19 cellular contexts compared by ENCODE assay signal in genomic region chr2:146450131-146450530, GRCh38.
DNase-seq lines count a peak whose midpoint lies in the region; ATAC-seq, FAIRE-seq and TF ChIP-seq lines count a peak whose summit lies in the region.
"Had no signal": no experiment of that assay in that cellular context is flagged by ENCODE, and none has a peak within 500 bp of the region (broad histone marks: within the 10 kb centered on the region; RNA-seq: fewer than 3 reads in every experiment).

No MANE protein-coding gene starts in this region.

- H3K27ac ChIP-seq in RWPE2 (ENCODE audit: poor library complexity, severe bottlenecking) (no peak overlapping the region), H1 (ENCODE audit: low read depth, low read length) (no peak overlapping the region)
- H3K27ac ChIP-seq: BLaER1, C4-2B had no signal

- peak; percentile 18 for DNase-seq in HT-29 (ENCODE audit: low spot score)
- no peak for DNase-seq in RWPE2 (ENCODE audit: low spot score)
- DNase-seq in H1 (ENCODE audit: low read depth in 1 of 2, low spot score in 2 of 2): no peak
- no peak for DNase-seq in activated T-cell treated with anti-CD3 and anti-CD28 coated beads, Interleukin-2, amount 50 U/mL, for 48 hours
- DNase-seq in mucosa of gallbladder (ENCODE audit: low spot score): no peak
- DNase-seq: Caco-2; CD4-positive, CD25-positive, alpha-beta regulatory T cell; CD8-positive, alpha-beta T cell; DMS153; EL; GDM1; GOT3; H7; HCEC 1CT had no signal

- TF ChIP-seq EP300 in H1 (IDR thresholded peaks at IDR 0.05; ENCODE audit: borderline replicate concordance in 1 of 2, low read depth in 2 of 2, low read length in 2 of 2): no peak

- H2BK5ac ChIP-seq in H1 (ENCODE audit: low read depth, low read length): no peak overlapping the region

- no peak overlapping the region for H2BK12ac ChIP-seq in H1 (ENCODE audit: low read depth, low read length)

- no peaks in the 10 kb centered on the region for H4K20me1 ChIP-seq in H1 (replicated peaks in 1 of 2; ENCODE audit: control insufficient read depth in 1 of 2, insufficient read depth in 2 of 2, low read length in 2 of 2)
- H4K20me1 ChIP-seq: BLaER1 had no signal

- POLR2A ChIA-PET in H1 (lab: Charles Lee; ENCODE audit: partially characterized antibody): no interaction called here

- no peak overlapping the region for H3K4me2 ChIP-seq in H1 (ENCODE audit: insufficient read depth in 1 of 2, low read depth in 2 of 2, low read length in 2 of 2)
- H3K4me2 ChIP-seq: BLaER1 had no signal

- WGBS in H1 (ENCODE audit: extremely low coverage in 1 of 2, insufficient coverage in 1 of 2, insufficient read length in 1 of 2, insufficient replicate concordance in 2 of 2, low coverage in 1 of 2, low lambda C conversion rate in 2 of 2, missing lambda C conversion rate in 1 of 2), 2 experiments: 90% methylated on average over 2 of the region's 2 CpGs; no CpG with 5 or more reads in 1 of the 2 experiments

- peak; percentile 44; the same call in 2 of the 3 replicates for ATAC-seq in RWPE2 (ENCODE audit: low read depth)
- no peak for ATAC-seq in GM18498 (IDR thresholded peaks at IDR 0.05; ENCODE audit: unreplicated experiment)
- ATAC-seq: CD8-positive, alpha-beta T cell; GM12878 had no signal

- peaks cover 8% of the 10 kb centered on the region for H3K4me1 ChIP-seq in RWPE2 (ENCODE audit: insufficient read depth, poor library complexity, severe bottlenecking)
- no peaks in the 10 kb centered on the region for H3K4me1 ChIP-seq in H1 (replicated peaks in 1 of 4; ENCODE audit: control insufficient read depth in 3 of 4, insufficient read depth in 4 of 4, low read length in 3 of 4)
- H3K4me1 ChIP-seq: BLaER1, Caco-2 had no signal

- no peak overlapping the region for H3K18ac ChIP-seq in H1 (ENCODE audit: extremely low read depth, low read length)

- no peaks in the 10 kb centered on the region for H3K79me2 ChIP-seq in H1 (ENCODE audit: control insufficient read depth in 1 of 2, insufficient read depth in 2 of 2, low read length in 2 of 2)

- no peak overlapping the region for H4K5ac ChIP-seq in H1 (ENCODE audit: insufficient read length, low read depth, low read length)

- no peak overlapping the region for H3K4ac ChIP-seq in H1 (replicated peaks; ENCODE audit: insufficient read length, low read depth, low read length)

- no peak for TF ChIP-seq POLR2A in H1 (IDR thresholded peaks at IDR 0.05; ENCODE audit: control extremely low read depth in 1 of 2, low read depth in 2 of 2, low read length in 2 of 2)

- no peak overlapping the region for H2BK20ac ChIP-seq in H1 (ENCODE audit: low read length)

- H2BK120ac ChIP-seq in H1 (replicated peaks; ENCODE audit: low read depth, low read length): no peak overlapping the region

- no peaks in the 10 kb centered on the region for H3K36me3 ChIP-seq in RWPE2 (ENCODE audit: low read depth)
- no peaks in the 10 kb centered on the region for H3K36me3 ChIP-seq in H1 (ENCODE audit: control insufficient read depth in 2 of 4, insufficient read depth in 4 of 4, low read length in 3 of 4)
- H3K36me3 ChIP-seq: BLaER1 had no signal

- TF ChIP-seq CTCF in RWPE2 (IDR thresholded peaks at IDR 0.05; ENCODE audit: poor library complexity, severe bottlenecking) (no peak), H1 (IDR thresholded peaks at IDR 0.05; ENCODE audit: control extremely low read depth in 1 of 3, insufficient read depth in 1 of 3, low read depth in 1 of 3, low read length in 3 of 3) (no peak)

- H2BK15ac ChIP-seq in H1 (ENCODE audit: low read length): no peak overlapping the region

- H3K79me1 ChIP-seq in H1 (ENCODE audit: low read depth, low read length): no peaks in the 10 kb centered on the region

- no peak overlapping the region for H3K9ac ChIP-seq in H1 (replicated peaks in 1 of 4; ENCODE audit: extremely low read depth in 1 of 4, low read depth in 3 of 4, low read length in 3 of 4)
- H3K9ac ChIP-seq: BLaER1 had no signal

- no peak overlapping the region for H3K14ac ChIP-seq in H1 (ENCODE audit: insufficient read length)

- H2AK5ac ChIP-seq in H1 (ENCODE audit: low read depth, low read length): no peak overlapping the region

- H3K4me3 ChIP-seq in RWPE2 (ENCODE audit: severe bottlenecking): no peak overlapping the region
- no peak overlapping the region for H3K4me3 ChIP-seq in H1 (ENCODE audit: extremely low read depth in 1 of 4, insufficient read depth in 2 of 4, low read depth in 3 of 4, low read length in 4 of 4)
- H3K4me3 ChIP-seq: BLaER1, GM12878 had no signal

- H3K23ac ChIP-seq in H1 (ENCODE audit: insufficient read length): no peak overlapping the region

- no peak overlapping the region for H4K91ac ChIP-seq in H1 (replicated peaks; ENCODE audit: insufficient read length, low read length)

- 0 out of 2 replicates have a peak overlapping the region, but pooled peaks have one; percentile 31 for H2AFZ ChIP-seq in H1 (ENCODE audit: low read length)

- no peaks in the 10 kb centered on the region for H3K23me2 ChIP-seq in H1 (ENCODE audit: low read depth, low read length)

- no peak overlapping the region for H3K56ac ChIP-seq in H1 (replicated peaks; ENCODE audit: insufficient read length, low read depth, low read length)

- H3K27me3 ChIP-seq in RWPE2 (ENCODE audit: insufficient read depth, poor library complexity, severe bottlenecking) (no peaks in the 10 kb centered on the region), H1 (replicated peaks in 1 of 4; ENCODE audit: control insufficient read depth in 3 of 4, extremely low read depth in 1 of 4, insufficient read depth in 3 of 4, low read length in 3 of 4) (no peaks in the 10 kb centered on the region)
- H3K27me3 ChIP-seq: BLaER1 had no signal

- no peak overlapping the region for H4K8ac ChIP-seq in H1 (ENCODE audit: extremely low read depth, insufficient read depth, low read length)

- FAIRE-seq in H1 (lab: Jason Lieb, UNC): no peak
- FAIRE-seq: GM12878, GM18507 had no signal

- no peak for TF ChIP-seq RAD21 in H1 (IDR thresholded peaks at IDR 0.05 in 1 of 2, conservative IDR thresholded peaks at IDR 0.05 in 1 of 2; ENCODE audit: low read depth in 2 of 2, low read length in 2 of 2)

- H3K9me3 ChIP-seq in RWPE2 (ENCODE audit: severe bottlenecking) (no peaks in the 10 kb centered on the region), H1 (ENCODE audit: insufficient read depth in 2 of 2, low read depth in 1 of 2, low read length in 1 of 2) (no peaks in the 10 kb centered on the region)
- H3K9me3 ChIP-seq: BLaER1, Caco-2 had no signal

- CTCF ChIA-PET in H1 (lab: Charles Lee; ENCODE audit: partially characterized antibody): no interaction called here

TF ChIP-seq in H1, 55 proteins besides CTCF, POLR2A, EP300 and RAD21:
- TF ChIP-seq SIRT6 (IDR thresholded peaks at IDR 0.05; ENCODE audit: low read length): no peak
- TF ChIP-seq TAF7 (optimal IDR thresholded peaks at IDR 0.05; ENCODE audit: borderline replicate concordance, low read depth, low read length): no peak
- no peak for TF ChIP-seq FOSL1 (IDR thresholded peaks at IDR 0.05; ENCODE audit: insufficient read depth, low read depth, low read length)
- no peak for TF ChIP-seq PHF8 (conservative IDR thresholded peaks at IDR 0.05; ENCODE audit: low read depth, low read length)
- no peak for TF ChIP-seq JUN (IDR thresholded peaks at IDR 0.05; ENCODE audit: low read depth, low read length)
- TF ChIP-seq, protein P1, sequence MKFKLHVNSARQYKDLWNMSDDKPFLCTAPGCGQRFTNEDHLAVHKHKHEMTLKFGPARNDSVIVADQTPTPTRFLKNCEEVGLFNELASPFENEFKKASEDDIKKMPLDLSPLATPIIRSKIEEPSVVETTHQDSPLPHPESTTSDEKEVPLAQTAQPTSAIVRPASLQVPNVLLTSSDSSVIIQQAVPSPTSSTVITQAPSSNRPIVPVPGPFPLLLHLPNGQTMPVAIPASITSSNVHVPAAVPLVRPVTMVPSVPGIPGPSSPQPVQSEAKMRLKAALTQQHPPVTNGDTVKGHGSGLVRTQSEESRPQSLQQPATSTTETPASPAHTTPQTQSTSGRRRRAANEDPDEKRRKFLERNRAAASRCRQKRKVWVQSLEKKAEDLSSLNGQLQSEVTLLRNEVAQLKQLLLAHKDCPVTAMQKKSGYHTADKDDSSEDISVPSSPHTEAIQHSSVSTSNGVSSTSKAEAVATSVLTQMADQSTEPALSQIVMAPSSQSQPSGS (IDR thresholded peaks at IDR 0.05; ENCODE audit: low read length): no peak
- TF ChIP-seq KDM4A (IDR thresholded peaks at IDR 0.05; ENCODE audit: low read depth, low read length, severe bottlenecking): no peak
- no peak for TF ChIP-seq POU5F1 (IDR thresholded peaks at IDR 0.05; ENCODE audit: low read depth, low read length)
- TF ChIP-seq SP4 (IDR thresholded peaks at IDR 0.05; ENCODE audit: low read length): no peak
- TF ChIP-seq JUND (IDR thresholded peaks at IDR 0.05; ENCODE audit: low read length): no peak
- no peak for TF ChIP-seq CTBP2 (IDR thresholded peaks at IDR 0.05; ENCODE audit: borderline replicate concordance, insufficient read depth, insufficient read length, low read length)
- TF ChIP-seq NRF1 (IDR thresholded peaks at IDR 0.05; ENCODE audit: low read depth, low read length): no peak
TF ChIP-seq in H1: peak in this region for 0.
